In genomic region chr5:101977729-101978345, GRCh38 we compare ENCODE assay signal across 8 cellular contexts.
DNase-seq lines count a peak whose midpoint lies in the region; ATAC-seq and TF ChIP-seq lines count a peak whose summit lies in the region.

No MANE protein-coding gene starts in this region.

- DNase-seq in CD4-positive, alpha-beta memory T cell = peak in 3 of 5 donors; percentile 2 to 18 (median 7)
- peak; percentile 74 for DNase-seq in NCI-H2029 treated with DMSO at 0.1 percent for 48 hours (lab: John Stamatoyannopoulos, UW)
- DNase-seq in adrenal gland = peak in 1 of 7 donors; percentile 3
- peak; percentile 16 for DNase-seq in kidney epithelial cell (ENCODE audit: low read depth)
- no peak for DNase-seq in effector CD4-positive, alpha-beta T cell
- DNase-seq in stimulated activated naive CD8-positive, alpha-beta T cell treated with anti-CD3 and anti-CD28 coated beads, Interleukin-15, amount 100 ng/mL, for 72 hours = no peak

- no peaks in the 10 kb centered on the region for H3K9me3 ChIP-seq in CD4-positive, alpha-beta memory T cell (ENCODE audit: control insufficient read depth in 1 of 2, low read length in 2 of 2)
- H3K9me3 ChIP-seq in adrenal gland (replicated peaks in 1 of 3) = no peaks in the 10 kb centered on the region

- H3K27me3 ChIP-seq in CD4-positive, alpha-beta memory T cell (ENCODE audit: insufficient read depth, low read length) = no peaks in the 10 kb centered on the region
- H3K27me3 ChIP-seq in adrenal gland (no peaks in the 10 kb centered on the region), kidney epithelial cell (ENCODE audit: control insufficient read depth, insufficient read depth, low read length) (no peaks in the 10 kb centered on the region)

- H3K27ac ChIP-seq in CD4-positive, alpha-beta memory T cell (ENCODE audit: low read depth, low read length) = no peak overlapping the region
- no peak overlapping the region for H3K27ac ChIP-seq in adrenal gland

- no peak for TF ChIP-seq POLR2A in adrenal gland (IDR thresholded peaks at IDR 0.05)

- no peaks in the 10 kb centered on the region for H3K4me1 Mint-ChIP-seq in CD4-positive, alpha-beta memory T cell
- H3K4me1 Mint-ChIP-seq in stimulated activated naive CD8-positive, alpha-beta T cell treated with anti-CD3 and anti-CD28 coated beads, Interleukin-15, amount 100 ng/mL, for 72 hours = no peaks in the 10 kb centered on the region

- H3K36me3 ChIP-seq in CD4-positive, alpha-beta memory T cell (ENCODE audit: insufficient read depth, low read length) = no peaks in the 10 kb centered on the region
- H3K36me3 ChIP-seq in adrenal gland (replicated peaks in 1 of 2) = no peaks in the 10 kb centered on the region
- H3K36me3 ChIP-seq in kidney epithelial cell (ENCODE audit: control insufficient read depth, insufficient read depth, low read length) = no peaks in the 10 kb centered on the region

- ATAC-seq in GM19023 (IDR thresholded peaks at IDR 0.05; ENCODE audit: unreplicated experiment) (peak; percentile 84), HG03064 (IDR thresholded peaks at IDR 0.05; ENCODE audit: low read depth, unreplicated experiment) (peak; percentile 79)
- ATAC-seq in stimulated activated naive CD8-positive, alpha-beta T cell treated with anti-CD3 and anti-CD28 coated beads, Interleukin-15, amount 100 ng/mL, for 72 hours = no peak

- no peaks in the 10 kb centered on the region for H3K4me1 ChIP-seq in CD4-positive, alpha-beta memory T cell (ENCODE audit: insufficient read depth, low read length)
- H3K4me1 ChIP-seq in adrenal gland (replicated peaks in 1 of 2) = no peaks in the 10 kb centered on the region

- no peaks in the 10 kb centered on the region for H3K27me3 Mint-ChIP-seq in CD4-positive, alpha-beta memory T cell
- H3K27me3 Mint-ChIP-seq in stimulated activated naive CD8-positive, alpha-beta T cell treated with anti-CD3 and anti-CD28 coated beads, Interleukin-15, amount 100 ng/mL, for 72 hours = no peaks in the 10 kb centered on the region

- no peak overlapping the region for H3K27ac Mint-ChIP-seq in CD4-positive, alpha-beta memory T cell
- no peak overlapping the region for H3K27ac Mint-ChIP-seq in stimulated activated naive CD8-positive, alpha-beta T cell treated with anti-CD3 and anti-CD28 coated beads, Interleukin-15, amount 100 ng/mL, for 72 hours

- H3K4me3 ChIP-seq in CD4-positive, alpha-beta memory T cell (ENCODE audit: low read length in 2 of 2) = no peak overlapping the region
- H3K4me3 ChIP-seq in adrenal gland = no peak overlapping the region
- H3K4me3 ChIP-seq in kidney epithelial cell (ENCODE audit: low read depth, low read length) = no peak overlapping the region

- intact Hi-C loops in CD4-positive, alpha-beta memory T cell (cut with micrococcal nuclease) = loop anchor here (5.0 to 10.0 kb wide), 2 partner anchors 1353 to 1546 kb away; no protein-coding TSS in a partner anchor
- intact Hi-C loops in adrenal gland (cut with DNase I) = no loop called here

- H3K4me3 Mint-ChIP-seq in CD4-positive, alpha-beta memory T cell = no peak overlapping the region
- H3K4me3 Mint-ChIP-seq in stimulated activated naive CD8-positive, alpha-beta T cell treated with anti-CD3 and anti-CD28 coated beads, Interleukin-15, amount 100 ng/mL, for 72 hours = no peak overlapping the region

- H3K36me3 Mint-ChIP-seq in CD4-positive, alpha-beta memory T cell = no peaks in the 10 kb centered on the region

- peak; percentile 38 to 63 (median 52) for TF ChIP-seq CTCF in adrenal gland (IDR thresholded peaks at IDR 0.05)
- peak; percentile 65 for TF ChIP-seq CTCF in kidney epithelial cell (IDR thresholded peaks at IDR 0.05; ENCODE audit: insufficient read depth, low read length, poor library complexity, severe bottlenecking)

- POLR2A ChIA-PET in CD4-positive, alpha-beta memory T cell (lab: Charles Lee; ENCODE audit: partially characterized antibody) = no interaction called here

- peaks cover 0 to 3% (median 0%) of the 10 kb centered on the region in 8 donors for H3K9me3 Mint-ChIP-seq in CD4-positive, alpha-beta memory T cell
- no peaks in the 10 kb centered on the region for H3K9me3 Mint-ChIP-seq in stimulated activated naive CD8-positive, alpha-beta T cell treated with anti-CD3 and anti-CD28 coated beads, Interleukin-15, amount 100 ng/mL, for 72 hours

- 0% methylated on average over 1 of the region's 1 CpG for WGBS in adrenal gland, 4 donors

- CTCF ChIA-PET in CD4-positive, alpha-beta memory T cell (lab: Charles Lee; ENCODE audit: partially characterized antibody) = interaction anchor here (1.1 kb wide), 1 partner anchor 1496 kb away, joined by 3 read pairs; no protein-coding TSS in a partner anchor

Comparison
In these comparisons a context has a peak if more than half of its experiments do, and no peak if none do; other contexts are left out.
1. DNase-seq: peak in CD4-positive, alpha-beta memory T cell (3 of 5), NCI-H2029 treated with DMSO at 0.1 percent for 48 hours (single experiment) and kidney epithelial cell (single experiment); none in effector CD4-positive, alpha-beta T cell (single experiment) and stimulated activated naive CD8-positive, alpha-beta T cell treated with anti-CD3 and anti-CD28 coated beads, Interleukin-15, amount 100 ng/mL, for 72 hours (0 of 2).